ENCODE assay signal across 1 cellular context in genomic region chr16:75621170-75621477, GRCh38.
TF ChIP-seq lines count a peak whose summit lies in the region.

No MANE protein-coding gene starts in this region.

TF ChIP-seq in H1, 55 proteins besides CTCF, POLR2A, EP300 and RAD21:
- TF ChIP-seq MAFK (IDR thresholded peaks at IDR 0.05; ENCODE audit: low read depth, low read length) (no peak), PHF8 (conservative IDR thresholded peaks at IDR 0.05; ENCODE audit: low read depth, low read length) (no peak), RNF2 (IDR thresholded peaks at IDR 0.05; ENCODE audit: borderline replicate concordance, low read depth, low read length, missing control alignments, poor library complexity, severe bottlenecking) (no peak), ATF2 (IDR thresholded peaks at IDR 0.05; ENCODE audit: low read length) (no peak), BRCA1 (IDR thresholded peaks at IDR 0.05; ENCODE audit: low read depth, low read length) (no peak), CTBP2 (IDR thresholded peaks at IDR 0.05; ENCODE audit: borderline replicate concordance, insufficient read depth, insufficient read length, low read length) (no peak), NRF1 (IDR thresholded peaks at IDR 0.05; ENCODE audit: low read depth, low read length) (no peak), TAF1 (IDR thresholded peaks at IDR 0.05; ENCODE audit: low read depth, low read length) (no peak)
TF ChIP-seq in H1: peak in this region for 0.
